Comparison of ENCODE assay signal across 10 cellular contexts in the genomic region with DNA sequence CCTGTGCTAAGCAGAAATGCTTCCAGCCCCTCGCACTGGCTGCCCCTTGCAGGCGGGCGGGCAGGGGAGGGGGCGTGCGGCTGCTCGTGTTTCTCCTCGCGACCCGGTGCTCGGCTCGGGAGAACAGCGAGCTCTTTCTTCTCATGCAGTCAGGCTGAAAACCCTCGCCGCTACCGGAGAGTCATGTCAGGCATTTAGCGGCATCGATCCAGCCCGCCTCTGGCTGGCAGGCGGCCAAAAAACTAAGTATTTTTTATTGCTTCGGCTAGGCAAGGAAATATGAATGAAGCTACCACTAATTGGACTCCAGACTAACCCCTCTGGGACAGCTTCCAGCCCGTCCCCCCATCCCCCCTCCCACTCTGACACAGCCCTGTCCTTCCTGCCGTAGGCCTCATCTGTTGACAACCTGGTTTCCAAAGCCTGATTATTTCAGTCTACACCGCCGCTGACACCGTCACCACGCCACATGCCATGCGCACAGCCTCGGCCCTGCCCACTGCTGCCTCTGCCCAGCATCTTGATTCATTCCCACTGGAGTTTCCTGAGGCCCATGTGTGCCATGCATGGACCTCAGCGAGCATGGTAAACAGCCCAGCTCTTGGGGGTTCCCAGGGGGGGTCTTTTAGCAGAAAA. TPM values are rescaled to one million over a fixed set of nuclear protein-coding genes. Genes with fewer than 3 reads are reported as not detected.
DNase-seq lines count a peak whose midpoint lies in the region; ATAC-seq and TF ChIP-seq lines count a peak whose summit lies in the region.
"Had no signal": no experiment of that assay in that cellular context is flagged by ENCODE, and none has a peak within 500 bp of the region (broad histone marks: within the 10 kb centered on the region; RNA-seq: fewer than 3 reads in every experiment).

No MANE protein-coding gene starts in this region.

- H3F3A ChIP-seq in PC-3 (ENCODE audit: low read length, unreplicated experiment), result no peaks in the 10 kb centered on the region

- TF ChIP-seq CTCF in PC-3 (conservative IDR thresholded peaks at IDR 0.05; ENCODE audit: low read depth, low read length) (no peak), foreskin fibroblast (IDR thresholded peaks at IDR 0.05; ENCODE audit: low read depth, low read length) (no peak), prostate gland (IDR thresholded peaks at IDR 0.05) (peak in 1 of 4 experiments; percentile 7)

- peak; percentile 90 for DNase-seq in GM04503 (ENCODE audit: low read depth)
- DNase-seq in PC-3, result peak; percentile 32
- peak; percentile 96 for DNase-seq in foreskin fibroblast
- DNase-seq in prostate gland (ENCODE audit: low spot score), result peak; percentile 83
- DNase-seq in activated gamma-delta T cell treated with Interleukin-2 at 50 U/mL for 16 hours, result no peak
- no peak for DNase-seq in activated gamma-delta T cell (lab: John Stamatoyannopoulos, UW)
- DNase-seq: activated naive CD8-positive, alpha-beta T cell treated with anti-CD3 and anti-CD28 coated beads, Interleukin-2, amount 10 ng/mL, durations not matched to agents 7 days and 5 days had no signal

- H3K4me1 ChIP-seq in PC-3 (ENCODE audit: insufficient read depth, low read length) (no peaks in the 10 kb centered on the region), prostate gland (replicated peaks) (peaks cover 7% of the 10 kb centered on the region)

- H3K9ac ChIP-seq in PC-3 (ENCODE audit: low read length), result no peak overlapping the region

- peak; percentile 37; the same call in 1 of the 2 replicates for ATAC-seq in PC-3
- ATAC-seq in activated CD4-positive, CD25-positive, alpha-beta regulatory T cell treated with anti-CD3 and anti-CD28 coated beads, Interleukin-2, amount 50 U/mL, for 24 hours, result no peak
- ATAC-seq in HG03460 (IDR thresholded peaks at IDR 0.05; ENCODE audit: unreplicated experiment), result no peak
- ATAC-seq: HCT116 had no signal

- no peak overlapping the region for H2AFZ ChIP-seq in PC-3 (ENCODE audit: low read length)

- no peaks in the 10 kb centered on the region for H3K9me2 ChIP-seq in PC-3 (replicated peaks; ENCODE audit: low read length)

- no peak for TF ChIP-seq POLR2A in prostate gland (IDR thresholded peaks at IDR 0.05)

- WGBS in prostate gland, result 13% methylated on average over 29 of the region's 29 CpGs

- H3K9me3 ChIP-seq in PC-3 (ENCODE audit: low read length) (no peaks in the 10 kb centered on the region), prostate gland (no peaks in the 10 kb centered on the region)

- no peak overlapping the region for H3K4me3 ChIP-seq in PC-3 (ENCODE audit: low read length)
- H3K4me3 ChIP-seq in foreskin fibroblast (ENCODE audit: low read depth in 1 of 2, low read length in 2 of 2), result peak overlapping the region in 1 of 2 donors; percentile 24
- H3K4me3 ChIP-seq in prostate gland, result no peak overlapping the region

- H3K79me2 ChIP-seq in PC-3 (ENCODE audit: low read length), result no peaks in the 10 kb centered on the region

- no peak overlapping the region for H3K4me2 ChIP-seq in PC-3 (ENCODE audit: low read length)

- no TSS peak for BruUV-seq in PC-3 (replicated peaks; lab: Mats Ljungman, UMichigan)

- H3K36me3 ChIP-seq in PC-3 (ENCODE audit: low read depth, low read length) (peaks cover 41% of the 10 kb centered on the region), prostate gland (peaks cover 29 to 34% of the 10 kb centered on the region in 2 donors)

- POLR2A ChIA-PET in PC-3 (lab: Charles Lee; ENCODE audit: unreplicated experiment), result no interaction called here

- intact Hi-C loops in PC-3 (cut with micrococcal nuclease) (no loop called here), prostate gland (cut with DNase I) (loop anchor here (2.0 kb wide), 1 partner anchor 34 kb away; the partner anchor contains the start of gene TLE3)

- H3K27me3 ChIP-seq in PC-3 (ENCODE audit: low read length), result no peaks in the 10 kb centered on the region
- H3K27me3 ChIP-seq in prostate gland (replicated peaks; ENCODE audit: insufficient read depth), result no peaks in the 10 kb centered on the region

- peaks cover 5% of the 10 kb centered on the region for H4K20me1 ChIP-seq in PC-3 (ENCODE audit: low read length)

- CTCF ChIA-PET in PC-3 (lab: Charles Lee), result no interaction called here

- H3K27ac ChIP-seq in PC-3 (ENCODE audit: low read length) (no peak overlapping the region), prostate gland (peak overlapping the region in 1 of 2 donors; percentile 41)

RNA-seq across cellular contexts. Expression of gene TLE3, which starts 35.3 kb away (rescaled TPM):
- total RNA-seq in PC-3 (2014; rRNA removed), result 72.5 and 109 TPM in 2 replicates
- 100 to 1,000 TPM; 157 to 246 TPM for total RNA-seq in prostate gland

Comparison
In these comparisons a context has a peak if more than half of its experiments do, and no peak if none do; other contexts are left out.
1. DNase-seq: peak in GM04503 (single experiment), PC-3 (single experiment), foreskin fibroblast (2 of 2) and prostate gland (single experiment); none in activated gamma-delta T cell treated with Interleukin-2 at 50 U/mL for 16 hours (single experiment) and activated gamma-delta T cell (single experiment).